In genomic region chr22:33314316-33314715, GRCh38 we compare ENCODE assay signal across 14 cellular contexts.
A peak's percentile ranks its signal among the peaks of the same experiment; 100 is the strongest.
DNase-seq lines count a peak whose midpoint lies in the region; ATAC-seq and TF ChIP-seq lines count a peak whose summit lies in the region.
"Had no signal": no experiment of that assay in that cellular context is flagged by ENCODE, and none has a peak within 500 bp of the region (broad histone marks: within the 10 kb centered on the region; RNA-seq: fewer than 3 reads in every experiment).

No MANE protein-coding gene starts in this region.

- intact Hi-C loops in left lung (cut with DNase I): no loop called here
- intact Hi-C loops in upper lobe of right lung (cut with DNase I): no loop called here

- H3K27ac ChIP-seq in RWPE2 (ENCODE audit: poor library complexity, severe bottlenecking): no peak overlapping the region
- peak overlapping the region; percentile 64 for H3K27ac ChIP-seq in epithelial cell of prostate
- no peak overlapping the region for H3K27ac ChIP-seq in left lung
- H3K27ac ChIP-seq in upper lobe of right lung: no peak overlapping the region
- H3K27ac ChIP-seq: C4-2B, GM23248 had no signal

- H3K9me3 ChIP-seq in RWPE2 (ENCODE audit: severe bottlenecking) (no peaks in the 10 kb centered on the region), left lung (no peaks in the 10 kb centered on the region), upper lobe of right lung (no peaks in the 10 kb centered on the region)
- H3K9me3 ChIP-seq: BE2C had no signal

- H3K4me3 ChIP-seq in RWPE2 (ENCODE audit: severe bottlenecking) (no peak overlapping the region), left lung (no peak overlapping the region), upper lobe of right lung (no peak overlapping the region)
- H3K4me3 ChIP-seq: GM12878, GM23248 had no signal

- H3K4me1 ChIP-seq in RWPE2 (ENCODE audit: insufficient read depth, poor library complexity, severe bottlenecking) (no peaks in the 10 kb centered on the region), left lung (no peaks in the 10 kb centered on the region), upper lobe of right lung (no peaks in the 10 kb centered on the region)
- H3K4me1 ChIP-seq: BE2C had no signal

- TF ChIP-seq CTCF in RWPE2 (IDR thresholded peaks at IDR 0.05; ENCODE audit: poor library complexity, severe bottlenecking) (no peak), left lung (IDR thresholded peaks at IDR 0.05) (no peak), upper lobe of right lung (IDR thresholded peaks at IDR 0.05) (no peak), GM10248 (IDR thresholded peaks at IDR 0.05; ENCODE audit: control extremely low read depth, extremely low read depth, low read depth, missing control alignments) (no peak)

- POLR2A ChIA-PET in GM10248 (lab: Yijun Ruan, JAX): no interaction called here

- H3K27me3 ChIP-seq in RWPE2 (ENCODE audit: insufficient read depth, poor library complexity, severe bottlenecking) (no peaks in the 10 kb centered on the region), left lung (no peaks in the 10 kb centered on the region), upper lobe of right lung (no peaks in the 10 kb centered on the region)
- H3K27me3 ChIP-seq: BE2C had no signal

- ATAC-seq in RWPE2 (ENCODE audit: low read depth): peak; percentile 44; the same call in 2 of the 3 replicates
- ATAC-seq in left lung: peak; percentile 52
- peak; percentile 46 for ATAC-seq in upper lobe of right lung
- ATAC-seq: GM12878, HCT116 had no signal

- CTCF ChIA-PET in GM10248 (lab: Yijun Ruan, JAX): interaction anchor here (2.2 to 2.7 kb wide), 2 partner anchors 12 to 15 kb away, joined by 6 to 17 read pairs; no protein-coding TSS in a partner anchor

- H3K36me3 ChIP-seq in RWPE2 (ENCODE audit: low read depth) (no peaks in the 10 kb centered on the region), left lung (no peaks in the 10 kb centered on the region), upper lobe of right lung (no peaks in the 10 kb centered on the region)
- H3K36me3 ChIP-seq: BE2C had no signal

- DNase-seq in RWPE2 (ENCODE audit: low spot score) (no peak), epithelial cell of prostate (ENCODE audit: low read depth, low spot score) (peak; percentile 78), left lung (no peak), upper lobe of right lung (no peak), GM10248 (ENCODE audit: extremely low spot score) (no peak), NCI-H1436 (lab: John Stamatoyannopoulos, UW) (no peak), GDM1 (lab: John Stamatoyannopoulos, UW) (no peak)
- DNase-seq: BE2C; CD4-positive, alpha-beta memory T cell; DND-41; GM23248 had no signal
